1 cellular context compared by ENCODE assay signal in the genomic region with DNA sequence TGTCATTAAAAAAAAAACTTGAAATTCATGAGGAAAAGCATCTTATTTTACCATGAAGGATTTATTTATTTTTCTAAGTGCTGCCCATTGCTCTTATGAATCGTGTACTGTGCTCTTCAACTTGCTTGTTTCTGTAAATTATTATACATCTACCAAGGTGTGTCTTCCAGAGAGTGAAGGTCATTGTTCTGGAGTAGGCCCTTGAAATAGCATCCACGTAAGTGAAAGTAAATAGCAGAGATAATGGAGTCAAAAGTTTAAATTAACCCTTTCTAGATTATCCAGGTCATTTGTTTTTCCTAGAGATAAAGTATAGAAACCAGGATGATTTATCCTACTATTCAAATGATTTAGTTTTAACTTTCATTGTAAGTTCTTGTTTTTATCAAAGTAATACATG.
A peak's percentile ranks its signal among the peaks of the same experiment; 100 is the strongest.
TF ChIP-seq lines count a peak whose summit lies in the region.

No MANE protein-coding gene starts in this region.

TF ChIP-seq in HepG2, 621 proteins besides CTCF, POLR2A, EP300 and RAD21 (continued from another document):
- peak; percentile 86 for TF ChIP-seq SOX5 (CRISPR knock-in tag; IDR thresholded peaks at IDR 0.05; ENCODE audit: borderline replicate concordance)
- TF ChIP-seq, protein P1, sequence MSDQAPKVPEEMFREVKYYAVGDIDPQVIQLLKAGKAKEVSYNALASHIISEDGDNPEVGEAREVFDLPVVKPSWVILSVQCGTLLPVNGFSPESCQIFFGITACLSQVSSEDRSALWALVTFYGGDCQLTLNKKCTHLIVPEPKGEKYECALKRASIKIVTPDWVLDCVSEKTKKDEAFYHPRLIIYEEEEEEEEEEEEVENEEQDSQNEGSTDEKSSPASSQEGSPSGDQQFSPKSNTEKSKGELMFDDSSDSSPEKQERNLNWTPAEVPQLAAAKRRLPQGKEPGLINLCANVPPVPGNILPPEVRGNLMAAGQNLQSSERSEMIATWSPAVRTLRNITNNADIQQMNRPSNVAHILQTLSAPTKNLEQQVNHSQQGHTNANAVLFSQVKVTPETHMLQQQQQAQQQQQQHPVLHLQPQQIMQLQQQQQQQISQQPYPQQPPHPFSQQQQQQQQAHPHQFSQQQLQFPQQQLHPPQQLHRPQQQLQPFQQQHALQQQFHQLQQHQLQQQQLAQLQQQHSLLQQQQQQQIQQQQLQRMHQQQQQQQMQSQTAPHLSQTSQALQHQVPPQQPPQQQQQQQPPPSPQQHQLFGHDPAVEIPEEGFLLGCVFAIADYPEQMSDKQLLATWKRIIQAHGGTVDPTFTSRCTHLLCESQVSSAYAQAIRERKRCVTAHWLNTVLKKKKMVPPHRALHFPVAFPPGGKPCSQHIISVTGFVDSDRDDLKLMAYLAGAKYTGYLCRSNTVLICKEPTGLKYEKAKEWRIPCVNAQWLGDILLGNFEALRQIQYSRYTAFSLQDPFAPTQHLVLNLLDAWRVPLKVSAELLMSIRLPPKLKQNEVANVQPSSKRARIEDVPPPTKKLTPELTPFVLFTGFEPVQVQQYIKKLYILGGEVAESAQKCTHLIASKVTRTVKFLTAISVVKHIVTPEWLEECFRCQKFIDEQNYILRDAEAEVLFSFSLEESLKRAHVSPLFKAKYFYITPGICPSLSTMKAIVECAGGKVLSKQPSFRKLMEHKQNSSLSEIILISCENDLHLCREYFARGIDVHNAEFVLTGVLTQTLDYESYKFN (CRISPR knock-in tag; conservative IDR thresholded peaks at IDR 0.05): peak; percentile 59
- peak; percentile 87 for TF ChIP-seq BCL6 (CRISPR knock-in tag; IDR thresholded peaks at IDR 0.05)
